Comparison of ENCODE assay signal across 1 cellular context in genomic region chr3:43372007-43372754, GRCh38.
TF ChIP-seq lines count a peak whose summit lies in the region.

No MANE protein-coding gene starts in this region.

TF ChIP-seq in WTC11, 78 proteins besides CTCF, POLR2A, EP300 and RAD21 (continued from another document):
- TF ChIP-seq STAT6 (CRISPR knock-in tag; conservative IDR thresholded peaks at IDR 0.05; ENCODE audit: low read depth) (no peak), IRF2 (CRISPR knock-in tag; IDR thresholded peaks at IDR 0.05; ENCODE audit: borderline replicate concordance, low read depth) (no peak)
